8 cellular contexts compared by ENCODE assay signal in genomic region chr14:100317897-100318808, GRCh38. TPM values are rescaled to one million over a fixed set of nuclear protein-coding genes. Genes with fewer than 3 reads are reported as not detected.
DNase-seq lines count a peak whose midpoint lies in the region; ATAC-seq and TF ChIP-seq lines count a peak whose summit lies in the region.

No MANE protein-coding gene starts in this region.

- H3F3A ChIP-seq in SK-N-SH (replicated peaks; ENCODE audit: insufficient read depth) = no peaks in the 10 kb centered on the region

- no peaks in the 10 kb centered on the region for H4K20me1 ChIP-seq in SK-N-SH (ENCODE audit: insufficient read depth)

- intact Hi-C loops in breast epithelium (cut with DNase I; ENCODE audit: low total_unique reads) = no loop called here
- intact Hi-C loops in left lung (cut with DNase I) = no loop called here

- H3K4me3 ChIP-seq in SK-N-SH (ENCODE audit: low read depth in 2 of 2, low read length in 1 of 2) = no peak overlapping the region
- H3K4me3 ChIP-seq in breast epithelium = peak overlapping the region; percentile 43 to 51 (median 45)
- H3K4me3 ChIP-seq in left lung = peak overlapping the region; percentile 9 to 48

- no peak overlapping the region for H3K9ac ChIP-seq in SK-N-SH

- no peak overlapping the region for H3K27ac ChIP-seq in SK-N-SH (ENCODE audit: low read depth in 2 of 2, low read length in 1 of 2)
- H3K27ac ChIP-seq in VCaP = no peak overlapping the region
- peak overlapping the region in 1 of 2 donors; percentile 36 for H3K27ac ChIP-seq in breast epithelium
- peak overlapping the region; percentile 39 to 69 for H3K27ac ChIP-seq in left lung

- CTCF ChIA-PET in SK-N-SH (lab: Yijun Ruan, JAX) = no interaction called here

- TF ChIP-seq EP300 in SK-N-SH (IDR thresholded peaks at IDR 0.05; ENCODE audit: borderline replicate concordance in 1 of 2, low read depth in 1 of 2, low read length in 1 of 2) = no peak

- POLR2A ChIA-PET in SK-N-SH (lab: Yijun Ruan, JAX) = interaction anchor here (0.6 kb wide), 1 partner anchor 44 kb away, joined by 3 read pairs; no protein-coding TSS in a partner anchor

- no peak overlapping the region for H3K4me2 ChIP-seq in SK-N-SH

- no peaks in the 10 kb centered on the region for H3K9me2 ChIP-seq in SK-N-SH

- no peak for TF ChIP-seq POLR2A in breast epithelium (IDR thresholded peaks at IDR 0.05)

- no peak overlapping the region for H2AFZ ChIP-seq in SK-N-SH (ENCODE audit: low read depth)

- no peak; the same call in 2 of the 3 replicates for ATAC-seq in SK-N-SH treated with all-trans-retinoic acid at 6 μM for 48 hours
- ATAC-seq in HG03354 (IDR thresholded peaks at IDR 0.05; ENCODE audit: poor library complexity, severe bottlenecking, unreplicated experiment) = peak; percentile 93
- peak; percentile 96 for ATAC-seq in left lung

- 82% methylated on average over 38 of the region's 40 CpGs for WGBS in SK-N-SH (ENCODE audit: low lambda C conversion rate)

- no peaks in the 10 kb centered on the region for H3K9me3 ChIP-seq in SK-N-SH
- H3K9me3 ChIP-seq in breast epithelium = no peaks in the 10 kb centered on the region
- no peaks in the 10 kb centered on the region for H3K9me3 ChIP-seq in left lung

- H3K4me1 ChIP-seq in SK-N-SH (ENCODE audit: control insufficient read depth in 1 of 2, insufficient read depth in 2 of 2, low read depth in 1 of 2, low read length in 1 of 2) (peaks cover 0 to under 1% of the 10 kb centered on the region in 2 experiments; a peak in 1 of 4 replicates), breast epithelium (no peaks in the 10 kb centered on the region), left lung (peaks cover 6 to 20% of the 10 kb centered on the region in 2 donors)

- DNase-seq in SK-N-SH (peak; percentile 61), breast epithelium (ENCODE audit: low spot score in 2 of 2) (peak in 1 of 2 donors; percentile 66), left lung (peak; percentile 71 to 96), HPDE6-E6E7 (ENCODE audit: extremely low spot score) (no peak)
- DNase-seq in stimulated activated CD4-positive, alpha-beta T cell treated with anti-CD3 and anti-CD28 coated beads, TNF-alpha, amount 100 ng/mL, for 24 hours (ENCODE audit: low read depth in 3 of 3) = peak in 2 of 3 experiments; percentile 27 to 69

- TF ChIP-seq RAD21 in SK-N-SH (IDR thresholded peaks at IDR 0.05; ENCODE audit: low read length) = no peak

- H3K27me3 ChIP-seq in SK-N-SH (ENCODE audit: insufficient read depth) = no peaks in the 10 kb centered on the region
- H3K27me3 ChIP-seq in breast epithelium = no peaks in the 10 kb centered on the region
- H3K27me3 ChIP-seq in left lung = no peaks in the 10 kb centered on the region

- H3K36me3 ChIP-seq in SK-N-SH (replicated peaks in 1 of 2; ENCODE audit: control insufficient read depth in 1 of 2, insufficient read depth in 2 of 2, low read length in 1 of 2) (no peaks in the 10 kb centered on the region), breast epithelium (no peaks in the 10 kb centered on the region), left lung (no peaks in the 10 kb centered on the region)

- peak; percentile 39 for TF ChIP-seq CTCF in SK-N-SH (IDR thresholded peaks at IDR 0.05)
- TF ChIP-seq CTCF in VCaP (conservative IDR thresholded peaks at IDR 0.05) = 0 out of 2 replicates have a peak, but pooled peaks have one; percentile 20
- TF ChIP-seq CTCF in breast epithelium (IDR thresholded peaks at IDR 0.05) = peak; percentile 28 to 72 (median 64)
- TF ChIP-seq CTCF in left lung (IDR thresholded peaks at IDR 0.05) = peak; percentile 85 to 91

- H3K79me2 ChIP-seq in SK-N-SH (ENCODE audit: insufficient read depth) = no peaks in the 10 kb centered on the region

TF ChIP-seq in SK-N-SH, 30 proteins besides CTCF, POLR2A, EP300 and RAD21:
- TF ChIP-seq MEF2A (IDR thresholded peaks at IDR 0.05; ENCODE audit: borderline replicate concordance, low read depth) (no peak), SIN3A (IDR thresholded peaks at IDR 0.05; ENCODE audit: borderline replicate concordance, low read depth, low read length) (no peak), YY1 (IDR thresholded peaks at IDR 0.05; ENCODE audit: low read depth) (no peak), CHD2 (IDR thresholded peaks at IDR 0.05; ENCODE audit: low read length, partially characterized antibody) (no peak), ELF1 (IDR thresholded peaks at IDR 0.05) (no peak)

TF ChIP-seq in SK-N-SH treated with all-trans-retinoic acid at 6 μM for 48 hours, 23 proteins besides CTCF, POLR2A, EP300 and RAD21:
- TF ChIP-seq GLIS3 (CRISPR knock-in tag; IDR thresholded peaks at IDR 0.05) = no peak

RNA-seq across cellular contexts. Expression of gene SLC25A47, which starts 5.0 kb away (rescaled TPM):
- not detected in 2 replicates for polyA plus RNA-seq in SK-N-SH (2012; rRNA removed)
- not detected in 2 replicates for polyA plus RNA-seq in SK-N-SH (2012; cell fraction: cytosol; rRNA removed)
- 0.06 TPM in 1 of 2 replicates, not detected in the other for polyA plus RNA-seq in SK-N-SH (2012; cell fraction: nucleus; rRNA removed)
- total RNA-seq in breast epithelium (under 1 TPM in 1 of 3 donors, not detected in 2; 0.16 TPM), left lung (not detected)

RNA-seq across cellular contexts. Expression of gene SLC25A29, which starts 11.9 kb away (rescaled TPM):
- polyA plus RNA-seq in SK-N-SH (2012; rRNA removed) = 66.9 and 84.6 TPM in 2 replicates
- 13.9 and 26.7 TPM in 2 replicates for polyA plus RNA-seq in SK-N-SH (2012; cell fraction: cytosol; rRNA removed)
- 442 and 628 TPM in 2 replicates for polyA plus RNA-seq in SK-N-SH (2012; cell fraction: nucleus; rRNA removed)
- total RNA-seq in breast epithelium (100 to 1,000 TPM in 2 of 3 donors, 10 to 100 TPM in 1; 40.2 to 119 (median 110) TPM), left lung (10 to 100 TPM; 56.0 to 80.1 TPM)

RNA-seq across cellular contexts. Expression of gene WDR25, which starts 58.1 kb away (rescaled TPM):
- 26.8 and 33.3 TPM in 2 replicates for polyA plus RNA-seq in SK-N-SH (2012; rRNA removed)
- polyA plus RNA-seq in SK-N-SH (2012; cell fraction: cytosol; rRNA removed) = 21.4 and 23.2 TPM in 2 replicates
- 19.3 and 21.2 TPM in 2 replicates for polyA plus RNA-seq in SK-N-SH (2012; cell fraction: nucleus; rRNA removed)
- total RNA-seq in breast epithelium (10 to 100 TPM in 2 of 3 donors, 1 to 10 TPM in 1; 8.0 to 14.2 (median 12.5) TPM), left lung (10 to 100 TPM in 1 of 2 donors, 1 to 10 TPM in 1; 8.4 to 12.1 TPM)

Comparison
In these comparisons a context has a peak if more than half of its experiments do, and no peak if none do; other contexts are left out.
1. H3K27ac ChIP-seq: peak in left lung (2 of 2); none in SK-N-SH (0 of 2) and VCaP (single experiment).
2. H3K4me3 ChIP-seq: peak in breast epithelium (3 of 3) and left lung (2 of 2); none in SK-N-SH (0 of 2).
3. CTCF ChIP-seq: peak in every context shown above with its lines; median percentile 88 in left lung; 64 in breast epithelium; 39 in SK-N-SH; 20 in VCaP.